8 cellular contexts compared by ENCODE assay signal in the genomic region with DNA sequence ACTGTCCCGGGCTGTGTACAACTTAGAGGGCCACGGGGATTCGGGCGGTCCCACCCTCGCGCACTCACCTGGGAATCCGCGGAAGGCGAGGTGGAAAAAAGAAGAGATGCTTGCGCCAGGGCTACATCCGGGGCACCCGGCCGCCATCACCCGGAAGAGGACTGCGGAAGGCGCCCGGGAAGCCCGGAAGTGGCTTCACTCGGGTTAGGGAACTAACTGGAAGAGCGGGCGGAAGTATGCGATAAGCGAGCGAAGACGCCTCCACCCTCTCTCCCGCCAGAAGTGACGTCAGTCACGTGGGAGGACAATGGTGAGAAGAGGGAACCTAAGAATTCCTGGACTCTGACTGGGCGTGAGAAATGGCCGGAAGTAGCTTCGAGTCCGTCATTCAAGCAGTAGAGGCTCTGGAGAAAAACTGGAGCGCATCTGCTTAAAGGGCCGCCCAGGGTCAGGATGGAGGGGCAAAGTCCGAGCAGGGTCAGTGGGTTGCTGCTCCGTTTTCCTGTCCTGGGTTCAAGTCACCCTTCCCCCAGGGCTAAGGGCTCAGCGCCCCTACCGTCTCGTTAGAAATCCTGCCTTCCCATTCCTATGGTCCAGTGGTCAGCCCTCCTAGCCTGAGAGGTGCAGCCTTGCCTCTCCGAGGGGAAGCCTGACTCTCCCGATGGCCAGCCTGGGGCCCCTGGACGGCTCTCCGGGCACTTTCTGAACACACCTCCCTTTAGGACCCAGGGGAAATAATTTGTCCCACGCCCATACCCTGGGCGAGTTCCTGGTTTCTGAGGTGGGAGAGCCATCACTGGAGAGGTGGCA. TPM values are rescaled to one million over a fixed set of nuclear protein-coding genes. Genes with fewer than 3 reads are reported as not detected.
DNase-seq lines count a peak whose midpoint lies in the region; ATAC-seq and TF ChIP-seq lines count a peak whose summit lies in the region.

A gene (minus strand): TSS at position 165 of the 810 bp plus-strand sequence. CDS start 627 bp downstream, outside the sequence.

- peaks cover 11% of the 10 kb centered on the region for H3K4me1 Mint-ChIP-seq in type B pancreatic cell (ENCODE audit: unreplicated experiment)

- peak within 1 kb of the TSS; percentile 96 for H3K4me3 ChIP-seq in GM12865 (ENCODE audit: low read depth, low read length)

- DNase-seq in GM12865 (ENCODE audit: low read depth) (peak; percentile 98), NCI-H1694 treated with DMSO at 0.1 percent for 48 hours (lab: John Stamatoyannopoulos, UW) (peak; percentile 90), T-helper 2 cell (peak; percentile 71 to 95 (median 82)), amygdala (lab: John Stamatoyannopoulos, UW) (peak; percentile 41 to 99 (median 93)), left cardiac atrium (peak; percentile 98), posterior cingulate gyrus (peak; percentile 95 to 99 (median 96)), type B pancreatic cell (ENCODE audit: extremely low spot score, unreplicated experiment) (peak; percentile 93)

- no peaks in the 10 kb centered on the region for H3K9me3 Mint-ChIP-seq in type B pancreatic cell

- peak within 1 kb of the TSS; percentile 94 for H3K4me3 Mint-ChIP-seq in type B pancreatic cell

- ATAC-seq in HG02852 (IDR thresholded peaks at IDR 0.05; ENCODE audit: unreplicated experiment) (peak; percentile 61), left cardiac atrium (peak; percentile 91 to 93)

- intact Hi-C loops in left cardiac atrium (cut with DNase I) (loop anchor here in 1 of 2 donors (10.0 kb wide), 1 partner anchor 49 kb away; a partner anchor contains a TSS), posterior cingulate gyrus (cut with DNase I) (no loop called here)

- peaks cover 7% of the 10 kb centered on the region for H3K36me3 Mint-ChIP-seq in type B pancreatic cell

- TF ChIP-seq CTCF in GM12865 (IDR thresholded peaks at IDR 0.05; ENCODE audit: insufficient read depth, low read depth, low read length, missing control alignments) = no peak
- TF ChIP-seq CTCF in type B pancreatic cell (conservative IDR thresholded peaks at IDR 0.05) = peak; percentile 32

- H3K27me3 Mint-ChIP-seq in type B pancreatic cell = no peaks in the 10 kb centered on the region

- H3K27ac Mint-ChIP-seq in type B pancreatic cell = peak within 1 kb of the TSS; percentile 99

RNA-seq across cellular contexts. Expression of the gene that starts here (rescaled TPM):
- total RNA-seq in left cardiac atrium (10 to 100 TPM; 35.5 to 47.8 TPM), type B pancreatic cell (ENCODE audit: low replicate concordance) (64.6 and 68.9 TPM in 2 replicates)

Comparison
In these comparisons a context has a peak if more than half of its experiments do, and no peak if none do; other contexts are left out.
1. Peak in every context shown above with its lines: DNase-seq, ATAC-seq and H3K4me3 ChIP-seq.